In the genomic region with DNA sequence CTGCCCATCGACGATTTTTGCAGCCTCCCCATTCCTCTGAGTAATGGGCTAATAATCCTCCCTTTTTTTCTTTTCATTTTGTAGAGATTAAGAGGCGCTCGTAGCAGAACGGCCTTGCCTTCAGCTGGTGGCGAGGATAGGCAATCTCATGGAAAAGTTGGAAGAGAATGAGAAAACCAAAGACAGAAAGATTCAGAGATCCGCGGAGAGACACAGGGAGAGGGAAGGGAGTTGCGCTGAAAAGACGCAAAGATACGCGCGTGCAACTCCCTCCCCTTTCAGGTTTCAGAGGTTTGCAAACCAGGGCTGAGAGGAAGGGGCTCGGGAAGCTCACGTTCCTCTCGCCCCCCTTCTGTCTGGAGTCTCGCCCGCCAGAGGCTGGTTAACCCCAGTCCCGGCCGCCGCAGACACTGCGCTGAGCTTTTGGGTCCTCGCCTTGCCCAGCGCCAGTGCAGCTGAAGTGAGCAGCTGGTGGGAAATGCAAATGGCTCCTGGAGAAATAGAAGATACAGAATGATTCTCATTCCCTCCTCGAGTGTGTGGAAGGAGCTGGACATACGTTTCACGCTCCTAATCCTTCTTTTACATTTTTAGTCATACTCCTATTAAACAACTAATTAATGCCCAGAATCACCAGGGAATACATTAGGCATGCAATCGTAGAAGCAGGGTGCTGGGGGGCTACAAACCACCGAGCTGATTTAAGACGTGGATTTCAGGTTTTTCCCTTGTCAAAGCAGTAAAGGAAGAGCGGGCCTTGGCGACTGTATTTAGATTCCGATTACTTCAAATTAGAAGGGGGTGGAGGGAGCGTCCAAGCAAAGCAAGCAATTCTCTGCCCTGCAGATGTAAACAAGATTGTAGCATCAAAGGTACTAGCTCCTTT, we compare ENCODE assay signal across 22 cellular contexts. TPM values are rescaled to one million over a fixed set of nuclear protein-coding genes. Genes with fewer than 3 reads are reported as not detected.
DNase-seq lines count a peak whose midpoint lies in the region; ATAC-seq and TF ChIP-seq lines count a peak whose summit lies in the region.
"Had no signal": no experiment of that assay in that cellular context is flagged by ENCODE, and none has a peak within 500 bp of the region (broad histone marks: within the 10 kb centered on the region; RNA-seq: fewer than 3 reads in every experiment).

No MANE protein-coding gene starts in this region.

- TF ChIP-seq RAD21 in neural cell (conservative IDR thresholded peaks at IDR 0.05): no peak

- H3K9me3 ChIP-seq in T-helper 17 cell (ENCODE audit: control insufficient read depth, low read length, poor library complexity, severe bottlenecking): peaks cover 6% of the 10 kb centered on the region
- H3K9me3 ChIP-seq in iPS-18a (ENCODE audit: control insufficient read depth, low read depth, low read length): no peaks in the 10 kb centered on the region
- H3K9me3 ChIP-seq in neural cell (ENCODE audit: low read length): no peaks in the 10 kb centered on the region
- no peaks in the 10 kb centered on the region for H3K9me3 ChIP-seq in Peyer's patch
- H3K9me3 ChIP-seq: body of pancreas had no signal

- H3K27me3 ChIP-seq in iPS-18a (ENCODE audit: control insufficient read depth, insufficient read depth, low read length) (peaks cover 100% of the 10 kb centered on the region), neural cell (ENCODE audit: insufficient read depth, low read depth, low read length) (peaks cover 100% of the 10 kb centered on the region), Peyer's patch (peaks cover 0 to 23% of the 10 kb centered on the region in 2 donors)
- H3K27me3 ChIP-seq: foreskin keratinocyte had no signal

- no peak for ATAC-seq in T-helper 17 cell
- no peak for ATAC-seq in omental fat pad (ENCODE audit: low FRiP score)
- no peak for ATAC-seq in HG02870 (IDR thresholded peaks at IDR 0.05; ENCODE audit: unreplicated experiment)
- ATAC-seq: activated naive CD4-positive, alpha-beta T cell treated with anti-CD3 and anti-CD28 coated beads, Interleukin-2, amount 50 U/mL, for 72 hours; activated T-cell treated with anti-CD3 and anti-CD28 coated beads, Interleukin-2, amount 50 U/mL, for 4 hours; body of pancreas; foreskin keratinocyte; natural killer cell treated with Interleukin-12 subunit alpha and Interleukin-12 subunit beta and Interleukin-15 and Interleukin-18, amount 100 ng/mL, for 72 hours; stimulated activated effector memory CD8-positive, alpha-beta T cell treated with anti-CD3 and anti-CD28 coated beads, Interleukin-12 subunit alpha, Interleukin-12 subunit beta, amount 100 ng/mL, for 72 hours had no signal

- peaks cover 38% of the 10 kb centered on the region for H3K4me1 ChIP-seq in iPS-18a (ENCODE audit: control insufficient read depth, low read depth, low read length)
- peaks cover 0 to 14% (median 0%) of the 10 kb centered on the region in 4 donors for H3K4me1 ChIP-seq in Peyer's patch
- H3K4me1 ChIP-seq: foreskin keratinocyte had no signal

- no peaks in the 10 kb centered on the region for H3K9me2 ChIP-seq in neural cell (ENCODE audit: insufficient read depth, low read length)

- DNase-seq in GM10266 (ENCODE audit: extremely low spot score): peak; percentile 7
- no peak for DNase-seq in T-helper 17 cell
- no peak for DNase-seq in Kasumi-1 (lab: John Stamatoyannopoulos, UW)
- no peak for DNase-seq in omental fat pad (ENCODE audit: low spot score)
- no peak for DNase-seq in Peyer's patch
- DNase-seq: activated CD4-positive, alpha-beta memory T cell treated with anti-CD3 and anti-CD28 coated beads, Interleukin-2, amount 10 ng/mL, durations not matched to agents 7 days and 5 days; activated T-cell treated with anti-CD3 and anti-CD28 coated beads, Interleukin-2, amount 50 U/mL, for 4 hours; body of pancreas; C1 segment of cervical spinal cord; cortex of kidney; foreskin keratinocyte; GF-D8; NCI-H1930; NCI-H446; stimulated activated CD4-positive, alpha-beta T cell treated with anti-CD3 and anti-CD28 coated beads, Interleukin-15, amount 100 ng/mL, for 24 hours had no signal

- H3K36me3 ChIP-seq in iPS-18a (ENCODE audit: control insufficient read depth, low read depth, low read length): no peaks in the 10 kb centered on the region
- no peaks in the 10 kb centered on the region for H3K36me3 ChIP-seq in neural cell (ENCODE audit: insufficient read depth, low read length)
- H3K36me3 ChIP-seq in Peyer's patch: no peaks in the 10 kb centered on the region

- H3K9ac ChIP-seq in iPS-18a (ENCODE audit: low read length): no peak overlapping the region
- no peak overlapping the region for H3K9ac ChIP-seq in neural cell (ENCODE audit: low read length)

- TF ChIP-seq CTCF in GM10266 (IDR thresholded peaks at IDR 0.05; ENCODE audit: control insufficient read depth, insufficient read depth, low read depth, missing control alignments) (no peak), neural cell (IDR thresholded peaks at IDR 0.05; ENCODE audit: poor library complexity, severe bottlenecking) (no peak), omental fat pad (IDR thresholded peaks at IDR 0.05) (no peak), Peyer's patch (IDR thresholded peaks at IDR 0.05) (no peak)

- H3K79me2 ChIP-seq in neural cell (replicated peaks; ENCODE audit: insufficient read depth, low read length): no peaks in the 10 kb centered on the region

- TF ChIP-seq EP300 in neural cell (conservative IDR thresholded peaks at IDR 0.05; ENCODE audit: poor library complexity, severe bottlenecking): no peak

- H3K27ac ChIP-seq in iPS-18a (ENCODE audit: low read length): no peak overlapping the region
- no peak overlapping the region for H3K27ac ChIP-seq in neural cell (ENCODE audit: low read length)
- H3K27ac ChIP-seq in Peyer's patch: no peak overlapping the region
- H3K27ac ChIP-seq: body of pancreas, foreskin keratinocyte had no signal

- H3F3A ChIP-seq in neural cell (ENCODE audit: insufficient read depth, low read length, poor library complexity, severe bottlenecking): no peaks in the 10 kb centered on the region

- H2AFZ ChIP-seq in neural cell (ENCODE audit: low read depth, low read length): no peak overlapping the region

- no peak overlapping the region for H3K4me2 ChIP-seq in neural cell (ENCODE audit: low read length)

- peak overlapping the region; percentile 59 for H3K27ac Mint-ChIP-seq in T-helper 17 cell
- H3K27ac Mint-ChIP-seq: activated CD4-positive, alpha-beta memory T cell treated with anti-CD3 and anti-CD28 coated beads, Interleukin-2, amount 10 ng/mL, durations not matched to agents 7 days and 5 days; natural killer cell treated with Interleukin-12 subunit alpha and Interleukin-12 subunit beta and Interleukin-15 and Interleukin-18, amount 100 ng/mL, for 72 hours; stimulated activated effector memory CD8-positive, alpha-beta T cell treated with anti-CD3 and anti-CD28 coated beads, Interleukin-12 subunit alpha, Interleukin-12 subunit beta, amount 100 ng/mL, for 72 hours had no signal

- H4K20me1 ChIP-seq in neural cell (ENCODE audit: insufficient read depth): no peaks in the 10 kb centered on the region

- TF ChIP-seq POLR2A in Peyer's patch (IDR thresholded peaks at IDR 0.05): no peak

- H3K4me3 ChIP-seq in iPS-18a (ENCODE audit: low read length): peak overlapping the region; percentile 46
- no peak overlapping the region for H3K4me3 ChIP-seq in neural cell (ENCODE audit: low read length)
- H3K4me3 ChIP-seq in Peyer's patch: no peak overlapping the region
- H3K4me3 ChIP-seq: body of pancreas had no signal

- H3K4me3 Mint-ChIP-seq in T-helper 17 cell: no peak overlapping the region
- H3K4me3 Mint-ChIP-seq: activated CD4-positive, alpha-beta memory T cell treated with anti-CD3 and anti-CD28 coated beads, Interleukin-2, amount 10 ng/mL, durations not matched to agents 7 days and 5 days; activated T-cell treated with anti-CD3 and anti-CD28 coated beads, Interleukin-2, amount 50 U/mL, for 4 hours; natural killer cell treated with Interleukin-12 subunit alpha and Interleukin-12 subunit beta and Interleukin-15 and Interleukin-18, amount 100 ng/mL, for 72 hours; stimulated activated effector memory CD8-positive, alpha-beta T cell treated with anti-CD3 and anti-CD28 coated beads, Interleukin-12 subunit alpha, Interleukin-12 subunit beta, amount 100 ng/mL, for 72 hours had no signal

- peaks cover 81% of the 10 kb centered on the region for H3K27me3 Mint-ChIP-seq in T-helper 17 cell

- H3K36me3 Mint-ChIP-seq in T-helper 17 cell (ENCODE audit: low read depth): peaks cover 3% of the 10 kb centered on the region
- H3K36me3 Mint-ChIP-seq: stimulated activated effector memory CD8-positive, alpha-beta T cell treated with anti-CD3 and anti-CD28 coated beads, Interleukin-12 subunit alpha, Interleukin-12 subunit beta, amount 100 ng/mL, for 72 hours had no signal

- H3K4me1 Mint-ChIP-seq in T-helper 17 cell: no peaks in the 10 kb centered on the region
- H3K4me1 Mint-ChIP-seq: activated CD4-positive, alpha-beta memory T cell treated with anti-CD3 and anti-CD28 coated beads, Interleukin-2, amount 10 ng/mL, durations not matched to agents 7 days and 5 days; stimulated activated effector memory CD8-positive, alpha-beta T cell treated with anti-CD3 and anti-CD28 coated beads, Interleukin-12 subunit alpha, Interleukin-12 subunit beta, amount 100 ng/mL, for 72 hours had no signal

TF ChIP-seq in neural cell, 6 proteins besides CTCF, POLR2A, EP300 and RAD21 (continues in another document):
- TF ChIP-seq POLR2AphosphoS5 (IDR thresholded peaks at IDR 0.05): no peak

RNA-seq across cellular contexts. Expression of a gene that starts 16.6 kb away (rescaled TPM):
- not detected for total RNA-seq in T-helper 17 cell
- not detected in 2 replicates for polyA plus RNA-seq in neural cell
- not detected in 2 replicates for polyA minus RNA-seq in neural cell
- total RNA-seq in omental fat pad: under 1 TPM in 2 of 4 donors, not detected in 2; 0.28 to 0.36 TPM
- total RNA-seq in Peyer's patch: 10 to 100 TPM in 3 of 4 donors, 1 to 10 TPM in 1; 6.6 to 31.8 (median 24.6) TPM
- total RNA-seq: activated naive CD4-positive, alpha-beta T cell treated with anti-CD3 and anti-CD28 coated beads, Interleukin-2, amount 50 U/mL, for 72 hours; activated T-cell treated with anti-CD3 and anti-CD28 coated beads, Interleukin-2, amount 50 U/mL, for 4 hours; body of pancreas; lung microvascular endothelial cell; natural killer cell treated with Interleukin-12 subunit alpha and Interleukin-12 subunit beta and Interleukin-15 and Interleukin-18, amount 100 ng/mL, for 72 hours had no signal

Comparison
In these comparisons a context has a peak if more than half of its experiments do, and no peak if none do; other contexts are left out.
1. RNA of a gene that starts 16.6 kb away (total RNA-seq): 6.6 to 31.8 TPM in Peyer's patch; 0.28 to 0.36 TPM in omental fat pad and not detected in T-helper 17 cell; every median in the first group is over 4 times any median in the second.